Comparison of ENCODE assay signal across 25 cellular contexts in genomic region chr17:8053600-8053999, GRCh38. TPM values are rescaled to one million over a fixed set of nuclear protein-coding genes. Genes with fewer than 3 reads are reported as not detected.
A peak's percentile ranks its signal among the peaks of the same experiment; 100 is the strongest.
DNase-seq lines count a peak whose midpoint lies in the region; ATAC-seq, FAIRE-seq and TF ChIP-seq lines count a peak whose summit lies in the region.
"Had no signal": no experiment of that assay in that cellular context is flagged by ENCODE, and none has a peak within 500 bp of the region (broad histone marks: within the 10 kb centered on the region; RNA-seq: fewer than 3 reads in every experiment).

No MANE protein-coding gene starts in this region.

- TF ChIP-seq CTCF in C4-2B (conservative IDR thresholded peaks at IDR 0.05) (no peak), keratinocyte (optimal IDR thresholded peaks at IDR 0.05 in 1 of 3, IDR thresholded peaks at IDR 0.05 in 1 of 3, conservative IDR thresholded peaks at IDR 0.05 in 1 of 3; ENCODE audit: extremely low read depth in 1 of 3, insufficient read depth in 2 of 3, low read length in 3 of 3) (no peak), right atrium auricular region (IDR thresholded peaks at IDR 0.05) (no peak)

- H3K36me3 ChIP-seq in keratinocyte (ENCODE audit: control insufficient read depth in 2 of 2, extremely low read depth in 1 of 2, insufficient read depth in 2 of 2, low read length in 2 of 2) = no peaks in the 10 kb centered on the region
- H3K36me3 ChIP-seq in right atrium auricular region = no peaks in the 10 kb centered on the region

- H3K4me1 ChIP-seq in keratinocyte (ENCODE audit: control insufficient read depth, extremely low read depth, insufficient read depth, low read length) (peaks cover 20% of the 10 kb centered on the region), right atrium auricular region (peaks cover 0 to 10% of the 10 kb centered on the region in 2 donors)

- no peaks in the 10 kb centered on the region for H3K79me2 ChIP-seq in keratinocyte (ENCODE audit: control insufficient read depth, insufficient read depth, low read length)

- no peaks in the 10 kb centered on the region for H3K9me1 ChIP-seq in keratinocyte (ENCODE audit: control insufficient read depth, extremely low read depth, insufficient read depth, low read length)

- no peaks in the 10 kb centered on the region for H3K9me3 Mint-ChIP-seq in activated CD4-positive, alpha-beta memory T cell treated with anti-CD3 and anti-CD28 coated beads for 36 hours
- no peaks in the 10 kb centered on the region for H3K9me3 Mint-ChIP-seq in activated CD4-positive, alpha-beta memory T cell treated with anti-CD3 and anti-CD28 coated beads, Interleukin-2, amount 10 ng/mL, durations not matched to agents 7 days and 5 days
- H3K9me3 Mint-ChIP-seq: CD8-positive, alpha-beta T cell; H9; IgD-negative memory B cell had no signal

- no peak overlapping the region for H3K4me2 ChIP-seq in keratinocyte (ENCODE audit: control insufficient read depth, extremely low read depth, insufficient read depth, low read depth, low read length)

- no peak overlapping the region for H2AFZ ChIP-seq in keratinocyte (ENCODE audit: control insufficient read depth, low read length)

- peaks cover 9% of the 10 kb centered on the region for H3K4me1 Mint-ChIP-seq in activated CD4-positive, alpha-beta memory T cell treated with anti-CD3 and anti-CD28 coated beads for 36 hours (ENCODE audit: low read depth)
- peaks cover 24% of the 10 kb centered on the region for H3K4me1 Mint-ChIP-seq in activated CD4-positive, alpha-beta memory T cell treated with anti-CD3 and anti-CD28 coated beads, Interleukin-2, amount 10 ng/mL, durations not matched to agents 7 days and 5 days
- H3K4me1 Mint-ChIP-seq in T-helper 17 cell = peaks cover 8% of the 10 kb centered on the region

- DNase-seq in activated CD4-positive, alpha-beta memory T cell treated with anti-CD3 and anti-CD28 coated beads for 36 hours = peak; percentile 2
- no peak for DNase-seq in activated CD4-positive, alpha-beta memory T cell treated with anti-CD3 and anti-CD28 coated beads, Interleukin-2, amount 10 ng/mL, durations not matched to agents 7 days and 5 days
- DNase-seq in T-helper 17 cell (no peak), keratinocyte (ENCODE audit: low read depth, low spot score) (peak; percentile 21), A172 (ENCODE audit: low spot score) (no peak), activated gamma-delta T cell treated with Interleukin-2 at 50 U/mL for 16 hours (no peak), right atrium auricular region (ENCODE audit: low spot score) (no peak)
- DNase-seq: 8988T; CD8-positive, alpha-beta T cell; DMS79; H9; NCI-H1105 treated with DMSO at 0.1 percent for 48 hours; NCI-H1694; NCI-H2081 treated with DMSO at 0.1 percent for 48 hours; NCI-H748 treated with DMSO at 0.1 percent for 48 hours; Right ventricle myocardium superior had no signal

- CTCF ChIA-PET in activated CD4-positive, alpha-beta memory T cell treated with anti-CD3 and anti-CD28 coated beads for 36 hours (lab: Charles Lee) = interaction anchor here (1.0 to 10.1 kb wide), 2 partner anchors 12 to 20 kb away, joined by 3 to 298 read pairs; no protein-coding TSS in a partner anchor
- CTCF ChIA-PET in activated CD4-positive, alpha-beta memory T cell treated with anti-CD3 and anti-CD28 coated beads, Interleukin-2, amount 10 ng/mL, durations not matched to agents 7 days and 5 days (lab: Charles Lee) = interaction anchor here (1.0 kb wide), 1 partner anchor 12 kb away, joined by 3 read pairs; no protein-coding TSS in a partner anchor

- peak; percentile 61 for FAIRE-seq in keratinocyte (lab: Jason Lieb, UNC)
- FAIRE-seq: D721Med, RCC 7860 had no signal

- H3K27me3 Mint-ChIP-seq in activated CD4-positive, alpha-beta memory T cell treated with anti-CD3 and anti-CD28 coated beads for 36 hours = peaks cover 10% of the 10 kb centered on the region
- peaks cover 19% of the 10 kb centered on the region for H3K27me3 Mint-ChIP-seq in activated CD4-positive, alpha-beta memory T cell treated with anti-CD3 and anti-CD28 coated beads, Interleukin-2, amount 10 ng/mL, durations not matched to agents 7 days and 5 days
- peaks cover 32% of the 10 kb centered on the region for H3K27me3 Mint-ChIP-seq in T-helper 17 cell

- no peak overlapping the region for H3K9ac ChIP-seq in keratinocyte (ENCODE audit: control insufficient read depth, extremely low read depth, insufficient read depth, low read length)

- no peak overlapping the region for H3K27ac Mint-ChIP-seq in activated CD4-positive, alpha-beta memory T cell treated with anti-CD3 and anti-CD28 coated beads for 36 hours
- no peak overlapping the region for H3K27ac Mint-ChIP-seq in activated CD4-positive, alpha-beta memory T cell treated with anti-CD3 and anti-CD28 coated beads, Interleukin-2, amount 10 ng/mL, durations not matched to agents 7 days and 5 days
- H3K27ac Mint-ChIP-seq in T-helper 17 cell = peak overlapping the region; percentile 14
- H3K27ac Mint-ChIP-seq: CD8-positive, alpha-beta T cell; H9 had no signal

- H3K36me3 Mint-ChIP-seq in activated CD4-positive, alpha-beta memory T cell treated with anti-CD3 and anti-CD28 coated beads for 36 hours = no peaks in the 10 kb centered on the region
- H3K36me3 Mint-ChIP-seq in activated CD4-positive, alpha-beta memory T cell treated with anti-CD3 and anti-CD28 coated beads, Interleukin-2, amount 10 ng/mL, durations not matched to agents 7 days and 5 days (ENCODE audit: low read depth) = no peaks in the 10 kb centered on the region
- peaks cover under 1% of the 10 kb centered on the region for H3K36me3 Mint-ChIP-seq in T-helper 17 cell (ENCODE audit: low read depth)
- H3K36me3 Mint-ChIP-seq: CD8-positive, alpha-beta T cell; IgD-negative memory B cell had no signal

- dilution Hi-C loops in keratinocyte (cut with MboI; ENCODE audit: extremely low pct_ligation_motif_present, low sequenced_read_pairs) = no loop called here

- intact Hi-C loops in activated CD4-positive, alpha-beta memory T cell treated with anti-CD3 and anti-CD28 coated beads for 36 hours (cut with micrococcal nuclease) = no loop called here

- no peaks in the 10 kb centered on the region for H3K9me3 ChIP-seq in T-helper 17 cell (ENCODE audit: control insufficient read depth, low read length, poor library complexity, severe bottlenecking)
- no peaks in the 10 kb centered on the region for H3K9me3 ChIP-seq in keratinocyte (ENCODE audit: control insufficient read depth, low read depth, low read length)
- H3K9me3 ChIP-seq in right atrium auricular region = no peaks in the 10 kb centered on the region

- H3K27ac ChIP-seq in C4-2B (peak overlapping the region; percentile 100), keratinocyte (ENCODE audit: control insufficient read depth, insufficient read depth, low read length) (no peak overlapping the region), right atrium auricular region (no peak overlapping the region)

- no peaks in the 10 kb centered on the region for H4K20me1 ChIP-seq in keratinocyte (ENCODE audit: control insufficient read depth, extremely low read depth, insufficient read depth, low read length)

- no peak overlapping the region for H3K4me3 Mint-ChIP-seq in activated CD4-positive, alpha-beta memory T cell treated with anti-CD3 and anti-CD28 coated beads for 36 hours
- no peak overlapping the region for H3K4me3 Mint-ChIP-seq in activated CD4-positive, alpha-beta memory T cell treated with anti-CD3 and anti-CD28 coated beads, Interleukin-2, amount 10 ng/mL, durations not matched to agents 7 days and 5 days
- H3K4me3 Mint-ChIP-seq in T-helper 17 cell = no peak overlapping the region
- H3K4me3 Mint-ChIP-seq: CD8-positive, alpha-beta T cell; H9 had no signal

- H3K4me3 ChIP-seq in keratinocyte (ENCODE audit: control insufficient read depth in 2 of 3, extremely low read depth in 1 of 3, insufficient read depth in 2 of 3, low read depth in 1 of 3, low read length in 3 of 3) (no peak overlapping the region), right atrium auricular region (no peak overlapping the region)

- H3K27me3 ChIP-seq in keratinocyte (ENCODE audit: control insufficient read depth, extremely low read depth, insufficient read depth, low read length) = no peaks in the 10 kb centered on the region
- H3K27me3 ChIP-seq in right atrium auricular region = no peaks in the 10 kb centered on the region

- POLR2A ChIA-PET in activated CD4-positive, alpha-beta memory T cell treated with anti-CD3 and anti-CD28 coated beads for 36 hours (lab: Charles Lee) = no interaction called here
- POLR2A ChIA-PET in activated CD4-positive, alpha-beta memory T cell treated with anti-CD3 and anti-CD28 coated beads, Interleukin-2, amount 10 ng/mL, durations not matched to agents 7 days and 5 days (lab: Charles Lee) = interaction anchor here (0.6 kb wide), 1 partner anchor 57 kb away, joined by 3 read pairs; no protein-coding TSS in a partner anchor

- no peak for ATAC-seq in T-helper 17 cell
- ATAC-seq: CD8-positive, alpha-beta T cell had no signal

RNA-seq across cellular contexts. Expression of gene ALOX15B, which starts 14.7 kb away (rescaled TPM):
- total RNA-seq in activated CD4-positive, alpha-beta memory T cell treated with anti-CD3 and anti-CD28 coated beads for 36 hours = not detected
- total RNA-seq in activated CD4-positive, alpha-beta memory T cell treated with anti-CD3 and anti-CD28 coated beads, Interleukin-2, amount 10 ng/mL, durations not matched to agents 7 days and 5 days = not detected
- not detected for total RNA-seq in T-helper 17 cell
- polyA plus RNA-seq in keratinocyte = 29.7 to 56.5 TPM (median 31.9 TPM) in 3 replicates
- 33.1 TPM for polyA plus RNA-seq in keratinocyte (2011; ENCODE audit: low read depth)
- polyA plus RNA-seq in keratinocyte (2011; cell fraction: cytosol; rRNA removed) = 33.5 and 59.6 TPM in 2 replicates
- 58.5 and 90.2 TPM in 2 replicates for polyA plus RNA-seq in keratinocyte (2011; cell fraction: nucleus; rRNA removed)
- 36.8 and 91.2 TPM in 2 replicates for polyA plus RNA-seq in keratinocyte (2012; ENCODE audit: low replicate concordance)
- 29.3 to 58.7 TPM (median 57.8 TPM) in 3 replicates for polyA minus RNA-seq in keratinocyte
- 41.8 TPM for polyA minus RNA-seq in keratinocyte (2011; cell fraction: cytosol; rRNA and poly(A)+ RNA removed)
- polyA minus RNA-seq in keratinocyte (2011; cell fraction: nucleus; rRNA and poly(A)+ RNA removed) = 34.5 and 48.1 TPM in 2 replicates
- 0.14 TPM in 1 of 2 replicates, not detected in the other for total RNA-seq in A172 (2014; rRNA removed; shearing (Covaris generic))
- total RNA-seq in right atrium auricular region = 1 to 10 TPM; 1.2 to 1.8 TPM
- total RNA-seq: CD8-positive, alpha-beta T cell; H9; HT-29; NCI-H460; OCI-LY7; Right ventricle myocardium superior had no signal
- polyA plus RNA-seq: BJ, IgD-negative memory B cell had no signal

RNA-seq across cellular contexts. Expression of gene ALOX12B, which starts 33.9 kb away (rescaled TPM):
- total RNA-seq in activated CD4-positive, alpha-beta memory T cell treated with anti-CD3 and anti-CD28 coated beads for 36 hours = 1 to 10 TPM; 2.1 to 2.3 TPM
- total RNA-seq in activated CD4-positive, alpha-beta memory T cell treated with anti-CD3 and anti-CD28 coated beads, Interleukin-2, amount 10 ng/mL, durations not matched to agents 7 days and 5 days = under 1 TPM; 0.20 to 0.38 TPM
- not detected for total RNA-seq in T-helper 17 cell
- 0.43 to 0.75 TPM (median 0.47 TPM) in 3 replicates for polyA plus RNA-seq in keratinocyte
- 98.5 TPM for polyA plus RNA-seq in keratinocyte (2011; ENCODE audit: low read depth)
- 0.41 and 0.44 TPM in 2 replicates for polyA plus RNA-seq in keratinocyte (2011; cell fraction: cytosol; rRNA removed)
- 1.9 and 2.0 TPM in 2 replicates for polyA plus RNA-seq in keratinocyte (2011; cell fraction: nucleus; rRNA removed)
- 0.85 and 126 TPM in 2 replicates for polyA plus RNA-seq in keratinocyte (2012; ENCODE audit: low replicate concordance)
- 0.20 to 2.1 TPM (median 1.4 TPM) in 3 replicates for polyA minus RNA-seq in keratinocyte
- not detected for polyA minus RNA-seq in keratinocyte (2011; cell fraction: cytosol; rRNA and poly(A)+ RNA removed)
- polyA minus RNA-seq in keratinocyte (2011; cell fraction: nucleus; rRNA and poly(A)+ RNA removed) = 1.5 and 1.7 TPM in 2 replicates
- total RNA-seq in A172 (2014; rRNA removed; shearing (Covaris generic)) = not detected in 2 replicates
- under 1 TPM in 1 of 2 donors, not detected in 1; 0.43 TPM for total RNA-seq in right atrium auricular region
- total RNA-seq: HT-29, Right ventricle myocardium superior had no signal
- polyA plus RNA-seq: BJ had no signal

RNA-seq across cellular contexts. Expression of gene GUCY2D, which starts 51.2 kb away (rescaled TPM):
- total RNA-seq in activated CD4-positive, alpha-beta memory T cell treated with anti-CD3 and anti-CD28 coated beads for 36 hours = not detected
- not detected for total RNA-seq in activated CD4-positive, alpha-beta memory T cell treated with anti-CD3 and anti-CD28 coated beads, Interleukin-2, amount 10 ng/mL, durations not matched to agents 7 days and 5 days
- under 1 TPM in 1 of 2 donors, not detected in 1; 0.08 TPM for total RNA-seq in T-helper 17 cell
- polyA plus RNA-seq in keratinocyte = 0.25 to 0.42 TPM in 2 of 3 replicates, not detected in the other
- not detected for polyA plus RNA-seq in keratinocyte (2011; ENCODE audit: low read depth)
- 0.01 TPM in 1 of 2 replicates, not detected in the other for polyA plus RNA-seq in keratinocyte (2011; cell fraction: cytosol; rRNA removed)
- not detected in 2 replicates for polyA plus RNA-seq in keratinocyte (2011; cell fraction: nucleus; rRNA removed)
- polyA plus RNA-seq in keratinocyte (2012; ENCODE audit: low replicate concordance) = 0.13 and 0.59 TPM in 2 replicates
- polyA minus RNA-seq in keratinocyte = not detected in 3 replicates
- polyA minus RNA-seq in keratinocyte (2011; cell fraction: cytosol; rRNA and poly(A)+ RNA removed) = not detected
- not detected in 2 replicates for polyA minus RNA-seq in keratinocyte (2011; cell fraction: nucleus; rRNA and poly(A)+ RNA removed)
- total RNA-seq in A172 (2014; rRNA removed; shearing (Covaris generic)) = not detected in 2 replicates
- total RNA-seq in right atrium auricular region = not detected
- total RNA-seq: CD8-positive, alpha-beta T cell; LHCN-M2; OCI-LY7; Right ventricle myocardium superior had no signal

Comparison
In these comparisons a context has a peak if more than half of its experiments do, and no peak if none do; other contexts are left out.
1. DNase-seq: peak in activated CD4-positive, alpha-beta memory T cell treated with anti-CD3 and anti-CD28 coated beads for 36 hours (single experiment) and keratinocyte (single experiment); none in activated CD4-positive, alpha-beta memory T cell treated with anti-CD3 and anti-CD28 coated beads, Interleukin-2, amount 10 ng/mL, durations not matched to agents 7 days and 5 days (single experiment), T-helper 17 cell (0 of 3), A172 (single experiment), activated gamma-delta T cell treated with Interleukin-2 at 50 U/mL for 16 hours (single experiment) and right atrium auricular region (single experiment).